In genomic region chr1:52142220-52143153, GRCh38 we compare ENCODE assay signal across 8 cellular contexts. TPM values are rescaled to one million over a fixed set of nuclear protein-coding genes. Genes with fewer than 3 reads are reported as not detected.
DNase-seq lines count a peak whose midpoint lies in the region; ATAC-seq and TF ChIP-seq lines count a peak whose summit lies in the region.

No MANE protein-coding gene starts in this region.

- in situ Hi-C loops in GM13976 (cut with MboI; ENCODE audit: low sequenced_read_pairs, unreplicated experiment) = loop anchor here (25.0 kb wide), 1 partner anchor 545 kb away; the partner anchor contains the start of gene COA7

- H3K4me1 ChIP-seq in mucosa of descending colon (ENCODE audit: low read depth) (peaks cover 12% of the 10 kb centered on the region), stomach smooth muscle (ENCODE audit: control insufficient read depth, insufficient read depth, low read length) (peaks cover 9% of the 10 kb centered on the region)

- H3K4me3 ChIP-seq in epithelial cell of esophagus (ENCODE audit: low read length) = peak overlapping the region; percentile 79
- H3K4me3 ChIP-seq in mucosa of descending colon = peak overlapping the region; percentile 85
- peak overlapping the region; percentile 88 to 97 for H3K4me3 ChIP-seq in stomach smooth muscle (ENCODE audit: low read length in 2 of 2)

- intact Hi-C loops in mucosa of descending colon (cut with DNase I, micrococcal nuclease) = loop anchor here in 1 of 2 donors (10.0 kb wide), 1 partner anchor 152 kb away; no protein-coding TSS in a partner anchor

- TF ChIP-seq CTCF in 22Rv1 (IDR thresholded peaks at IDR 0.05) (peak; percentile 78), GM13976 (IDR thresholded peaks at IDR 0.05; ENCODE audit: borderline replicate concordance, control extremely low read depth, extremely low read depth, insufficient read depth, missing control alignments) (no peak), epithelial cell of esophagus (IDR thresholded peaks at IDR 0.05; ENCODE audit: insufficient read depth, low read depth, low read length, missing control alignments) (no peak), mucosa of descending colon (IDR thresholded peaks at IDR 0.05) (no peak)

- no peaks in the 10 kb centered on the region for H3K9me3 ChIP-seq in mucosa of descending colon
- H3K9me3 ChIP-seq in stomach smooth muscle (ENCODE audit: control insufficient read depth in 2 of 2, low read length in 2 of 2) = no peaks in the 10 kb centered on the region

- no peaks in the 10 kb centered on the region for H3K27me3 ChIP-seq in stomach smooth muscle (ENCODE audit: control insufficient read depth in 1 of 2, insufficient read depth in 2 of 2, low read length in 2 of 2)

- peak overlapping the region; percentile 86 to 97 for H3K9ac ChIP-seq in stomach smooth muscle (ENCODE audit: low read length in 2 of 2)

- ATAC-seq in HG02970 (IDR thresholded peaks at IDR 0.05; ENCODE audit: low FRiP score, unreplicated experiment) = peak; percentile 37
- peak; percentile 73 for ATAC-seq in mucosa of descending colon

- peak; percentile 59 for DNase-seq in GM13976 (ENCODE audit: low spot score)
- peak; percentile 66 for DNase-seq in NCI-H2227 (lab: John Stamatoyannopoulos, UW; ENCODE audit: unreplicated experiment)
- DNase-seq in activated CD8-positive, alpha-beta memory T cell treated with anti-CD3 and anti-CD28 coated beads for 24 hours = peak; percentile 85
- peak; percentile 57 for DNase-seq in epithelial cell of esophagus (ENCODE audit: low read depth)
- peak; percentile 45 to 66 (median 49) for DNase-seq in mucosa of descending colon

- H3K27ac ChIP-seq in 22Rv1 (peak overlapping the region; percentile 49), stomach smooth muscle (ENCODE audit: low read length) (peak overlapping the region; percentile 95)

- H3K36me3 ChIP-seq in mucosa of descending colon (ENCODE audit: low read depth) = no peaks in the 10 kb centered on the region
- H3K36me3 ChIP-seq in stomach smooth muscle (ENCODE audit: control insufficient read depth in 2 of 2, insufficient read depth in 2 of 2, low read length in 2 of 2) = no peaks in the 10 kb centered on the region

RNA-seq across cellular contexts. Expression of gene ZFYVE9, which starts 0.6 kb away (rescaled TPM):
- 10 to 100 TPM; 12.4 to 25.7 (median 19.1) TPM for total RNA-seq in mucosa of descending colon

Comparison
In these comparisons a context has a peak if more than half of its experiments do, and no peak if none do; other contexts are left out.
1. Peak in every context shown above with its lines: DNase-seq, ATAC-seq, H3K4me3 ChIP-seq and H3K27ac ChIP-seq.